11 cellular contexts compared by ENCODE assay signal in genomic region chr11:59666969-59667368, GRCh38. TPM values are rescaled to one million over a fixed set of nuclear protein-coding genes. Genes with fewer than 3 reads are reported as not detected.
DNase-seq lines count a peak whose midpoint lies in the region; ATAC-seq and TF ChIP-seq lines count a peak whose summit lies in the region.
"Had no signal": no experiment of that assay in that cellular context is flagged by ENCODE, and none has a peak within 500 bp of the region (broad histone marks: within the 10 kb centered on the region; RNA-seq: fewer than 3 reads in every experiment).

No MANE protein-coding gene starts in this region.

- peaks cover 6% of the 10 kb centered on the region; the same call in 1 of the 2 replicates for H4K20me1 ChIP-seq in HCT116 (ENCODE audit: insufficient read depth)

- CTCF ChIA-PET in HCT116 (lab: Charles Lee): no interaction called here

- H3K27me3 Mint-ChIP-seq in activated naive CD8-positive, alpha-beta T cell treated with anti-CD3 and anti-CD28 coated beads, Interleukin-2, amount 50 U/mL, for 24 hours: no peaks in the 10 kb centered on the region
- peaks cover 6% of the 10 kb centered on the region for H3K27me3 Mint-ChIP-seq in glutamatergic neuron (ENCODE audit: unreplicated experiment)

- H3K27ac ChIP-seq in ACC112 (ENCODE audit: low read depth, low read length) (peak overlapping the region; percentile 90), HCT116 (ENCODE audit: low read depth, low read length) (no peak overlapping the region)

- peak overlapping the region; percentile 92 for H3K4me3 Mint-ChIP-seq in activated naive CD8-positive, alpha-beta T cell treated with anti-CD3 and anti-CD28 coated beads, Interleukin-2, amount 50 U/mL, for 24 hours
- H3K4me3 Mint-ChIP-seq in glutamatergic neuron (ENCODE audit: unreplicated experiment): no peak overlapping the region

- no peak for TF ChIP-seq RAD21 in HCT116 (IDR thresholded peaks at IDR 0.05; ENCODE audit: low read depth)

- H3K4me1 ChIP-seq in ACC112 (ENCODE audit: control insufficient read depth, insufficient read depth, low read length, unreplicated experiment): peaks cover 19% of the 10 kb centered on the region
- peaks cover 13 to 23% of the 10 kb centered on the region in 2 experiments; a peak in 3 of 4 replicates for H3K4me1 ChIP-seq in HCT116 (ENCODE audit: control insufficient read depth in 1 of 2, insufficient read depth in 2 of 2, low read length in 2 of 2)

- ATAC-seq in HCT116 (no peak), GM18873 (IDR thresholded peaks at IDR 0.05; ENCODE audit: low FRiP score, unreplicated experiment) (no peak)
- no peak for ATAC-seq in activated naive CD8-positive, alpha-beta T cell treated with anti-CD3 and anti-CD28 coated beads, Interleukin-2, amount 50 U/mL, for 24 hours
- ATAC-seq: body of pancreas had no signal

- intact Hi-C loops in HCT116 (cut with micrococcal nuclease): no loop called here

- H3K9me2 ChIP-seq in HCT116 (ENCODE audit: insufficient read depth): no peaks in the 10 kb centered on the region

- H3K4me2 ChIP-seq in HCT116 (ENCODE audit: low read length): peak overlapping the region; percentile 87; the same call in 1 of the 2 replicates

- TF ChIP-seq CTCF in HCT116 (IDR thresholded peaks at IDR 0.05 in 2 of 3, conservative IDR thresholded peaks at IDR 0.05 in 1 of 3; ENCODE audit: borderline replicate concordance in 1 of 3, insufficient read depth in 1 of 3, low read depth in 2 of 3, low read length in 2 of 3): no peak
- no peak for TF ChIP-seq CTCF in glutamatergic neuron (IDR thresholded peaks at IDR 0.05; ENCODE audit: partially characterized antibody, unreplicated experiment)

- H3K36me3 ChIP-seq in ACC112 (ENCODE audit: insufficient read depth, low read length): peaks cover 29% of the 10 kb centered on the region
- peaks cover 12 to 34% of the 10 kb centered on the region in 2 experiments for H3K36me3 ChIP-seq in HCT116 (ENCODE audit: control insufficient read depth in 1 of 2, insufficient read depth in 2 of 2, low read length in 2 of 2)

- H3K4me3 ChIP-seq in ACC112 (ENCODE audit: low read depth, low read length): peak overlapping the region; percentile 85
- H3K4me3 ChIP-seq in HCT116 (replicated peaks in 1 of 2; ENCODE audit: low read depth in 1 of 2, low read length in 2 of 2): no peak overlapping the region; a peak in 1 of 4 replicates
- H3K4me3 ChIP-seq: body of pancreas had no signal

- H3K79me2 ChIP-seq in ACC112 (ENCODE audit: control insufficient read depth, insufficient read depth, low read length, unreplicated experiment): peaks cover 69% of the 10 kb centered on the region
- peaks cover 65% of the 10 kb centered on the region for H3K79me2 ChIP-seq in HCT116 (ENCODE audit: insufficient read depth, low read length)

- peak overlapping the region; percentile 86 for H3K27ac Mint-ChIP-seq in activated naive CD8-positive, alpha-beta T cell treated with anti-CD3 and anti-CD28 coated beads, Interleukin-2, amount 50 U/mL, for 24 hours
- H3K27ac Mint-ChIP-seq in glutamatergic neuron (ENCODE audit: unreplicated experiment): no peak overlapping the region

- DNase-seq in HCT116 (ENCODE audit: low read depth, low spot score) (no peak), medulla oblongata (ENCODE audit: extremely low spot score) (peak; percentile 7), glutamatergic neuron (no peak), NCI-H345 treated with DMSO at 0.1 percent for 48 hours (lab: John Stamatoyannopoulos, UW; ENCODE audit: unreplicated experiment) (no peak)
- no peak for DNase-seq in activated naive CD8-positive, alpha-beta T cell treated with anti-CD3 and anti-CD28 coated beads, Interleukin-2, amount 50 U/mL, for 24 hours
- DNase-seq in activated CD8-positive, alpha-beta memory T cell treated with anti-CD3 and anti-CD28 coated beads for 24 hours: no peak
- DNase-seq: body of pancreas, SW 1271 had no signal

- H3K36me3 Mint-ChIP-seq in activated naive CD8-positive, alpha-beta T cell treated with anti-CD3 and anti-CD28 coated beads, Interleukin-2, amount 50 U/mL, for 24 hours (ENCODE audit: low read depth): peaks cover 42% of the 10 kb centered on the region
- H3K36me3 Mint-ChIP-seq in glutamatergic neuron (ENCODE audit: unreplicated experiment): no peaks in the 10 kb centered on the region

- H3K9ac ChIP-seq in HCT116 (ENCODE audit: low read length): no peak overlapping the region

- H3K27me3 ChIP-seq in ACC112 (ENCODE audit: insufficient read depth, low read length) (no peaks in the 10 kb centered on the region), HCT116 (ENCODE audit: insufficient read depth, low read length) (no peaks in the 10 kb centered on the region)
- H3K27me3 ChIP-seq: body of pancreas had no signal

- no peaks in the 10 kb centered on the region for H3K9me3 Mint-ChIP-seq in activated naive CD8-positive, alpha-beta T cell treated with anti-CD3 and anti-CD28 coated beads, Interleukin-2, amount 50 U/mL, for 24 hours
- H3K9me3 Mint-ChIP-seq in glutamatergic neuron (ENCODE audit: unreplicated experiment): peaks cover 4% of the 10 kb centered on the region

- no peak for TF ChIP-seq POLR2A in HCT116 (IDR thresholded peaks at IDR 0.05; ENCODE audit: borderline replicate concordance, extremely low read depth, insufficient read depth, insufficient read length)

- H2AFZ ChIP-seq in ACC112 (ENCODE audit: low read length, unreplicated experiment) (no peak overlapping the region), HCT116 (ENCODE audit: low read depth, low read length, poor library complexity, severe bottlenecking) (no peak overlapping the region)

- POLR2A ChIA-PET in HCT116 (lab: Charles Lee): no interaction called here

- BruUV-seq in HCT116 (replicated peaks; lab: Mats Ljungman, UMichigan): no TSS peak

- H3K9me3 ChIP-seq in HCT116 (ENCODE audit: control insufficient read depth in 1 of 2, insufficient read depth in 1 of 2, low read depth in 1 of 2, low read length in 2 of 2): no peaks in the 10 kb centered on the region
- H3K9me3 ChIP-seq: body of pancreas had no signal

- RAD21 ChIA-PET in HCT116 (lab: Charles Lee; ENCODE audit: low non-redundant PET in 1 of 2, low total read pairs in 2 of 2, uncharacterized antibody in 2 of 2, unreplicated experiment in 2 of 2): no interaction called here

- peaks cover 49% of the 10 kb centered on the region for H3K4me1 Mint-ChIP-seq in activated naive CD8-positive, alpha-beta T cell treated with anti-CD3 and anti-CD28 coated beads, Interleukin-2, amount 50 U/mL, for 24 hours
- peaks cover 5% of the 10 kb centered on the region for H3K4me1 Mint-ChIP-seq in glutamatergic neuron (ENCODE audit: low read depth, unreplicated experiment)

TF ChIP-seq in HCT116, 20 proteins besides CTCF, POLR2A, EP300 and RAD21:
- TF ChIP-seq EZH2 (IDR thresholded peaks at IDR 0.05): no peak
- no peak for TF ChIP-seq ATF3 (IDR thresholded peaks at IDR 0.05)
- no peak for TF ChIP-seq POLR2AphosphoS5 (IDR thresholded peaks at IDR 0.05; ENCODE audit: low read depth, low read length)
- no peak for TF ChIP-seq FOSL1 (IDR thresholded peaks at IDR 0.05; ENCODE audit: low read depth)
- no peak for TF ChIP-seq SRF (IDR thresholded peaks at IDR 0.05; ENCODE audit: low read depth)
- TF ChIP-seq ZFX (IDR thresholded peaks at IDR 0.05): no peak
- no peak for TF ChIP-seq CBX3 (IDR thresholded peaks at IDR 0.05; ENCODE audit: low read depth)
- no peak for TF ChIP-seq SIN3A (IDR thresholded peaks at IDR 0.05; ENCODE audit: low read depth)
- no peak for TF ChIP-seq ZNF274 (IDR thresholded peaks at IDR 0.05; ENCODE audit: low read depth, low read length)
- no peak for TF ChIP-seq JUND (IDR thresholded peaks at IDR 0.05)
- no peak for TF ChIP-seq EGR1 (IDR thresholded peaks at IDR 0.05; ENCODE audit: low read depth)
- no peak for TF ChIP-seq TCF7L2 (IDR thresholded peaks at IDR 0.05; ENCODE audit: borderline replicate concordance, extremely low read depth, insufficient read depth, insufficient read length)
- TF ChIP-seq ZBTB33 (IDR thresholded peaks at IDR 0.05; ENCODE audit: extremely low read depth, insufficient replicate concordance, low read length): no peak
- no peak for TF ChIP-seq EZH2phosphoT487 (IDR thresholded peaks at IDR 0.05; ENCODE audit: borderline replicate concordance)
- no peak for TF ChIP-seq MAX (IDR thresholded peaks at IDR 0.05)
- TF ChIP-seq YY1 (IDR thresholded peaks at IDR 0.05; ENCODE audit: extremely low read depth, insufficient replicate concordance, low read depth, low read length): no peak
- no peak for TF ChIP-seq ELF1 (IDR thresholded peaks at IDR 0.05; ENCODE audit: borderline replicate concordance, low read depth)
- no peak for TF ChIP-seq SP1 (IDR thresholded peaks at IDR 0.05; ENCODE audit: low read depth)

RNA-seq across cellular contexts. Expression of gene PATL1, which starts 1.9 kb away (rescaled TPM):
- 37.6 TPM for total RNA-seq in HCT116 (2021; ENCODE audit: unreplicated experiment)
- polyA plus RNA-seq in HCT116 (2012): 25.1 and 28.0 TPM in 2 replicates
- total RNA-seq in glutamatergic neuron (ENCODE audit: unreplicated experiment): 17.3 TPM

RNA-seq across cellular contexts. Expression of gene OR10V1, which starts 46.7 kb away (rescaled TPM):
- not detected for total RNA-seq in HCT116 (2021; ENCODE audit: unreplicated experiment)
- polyA plus RNA-seq in HCT116 (2012): not detected in 2 replicates
- not detected for total RNA-seq in glutamatergic neuron (ENCODE audit: unreplicated experiment)
- total RNA-seq: body of pancreas, Daoy had no signal

RNA-seq across cellular contexts. Expression of gene OSBP, which starts 51.4 kb away (rescaled TPM):
- total RNA-seq in HCT116 (2021; ENCODE audit: unreplicated experiment): 43.8 TPM
- 27.2 and 28.3 TPM in 2 replicates for polyA plus RNA-seq in HCT116 (2012)
- total RNA-seq in glutamatergic neuron (ENCODE audit: unreplicated experiment): 36.0 TPM
